Comparison of ENCODE assay signal across 9 cellular contexts in the genomic region with DNA sequence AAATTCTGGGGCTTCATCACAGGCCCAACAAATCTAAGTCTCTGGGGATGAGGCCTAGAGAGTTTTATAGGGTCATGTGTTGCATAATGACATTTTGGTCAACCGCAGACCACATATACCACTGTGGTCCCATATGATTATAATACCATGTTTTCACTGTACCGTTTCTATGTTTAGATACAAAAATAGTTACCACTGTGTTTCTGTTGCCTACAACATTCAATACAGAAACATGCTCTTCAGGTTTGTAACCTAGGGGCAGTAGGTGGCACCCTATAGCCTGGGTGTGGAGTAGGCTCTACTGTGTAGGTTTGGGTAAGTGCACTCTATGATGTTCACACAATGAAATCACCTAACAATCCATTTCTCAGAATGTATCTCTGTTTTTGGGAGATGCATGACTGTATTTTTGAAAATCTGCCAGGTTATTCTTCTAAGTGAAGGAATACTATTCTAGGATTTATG.
DNase-seq lines count a peak whose midpoint lies in the region; ATAC-seq and TF ChIP-seq lines count a peak whose summit lies in the region.
"Had no signal": no experiment of that assay in that cellular context is flagged by ENCODE, and none has a peak within 500 bp of the region (broad histone marks: within the 10 kb centered on the region; RNA-seq: fewer than 3 reads in every experiment).

No MANE protein-coding gene starts in this region.

- H3K27me3 ChIP-seq in DND-41 (ENCODE audit: insufficient read depth, low read length, poor library complexity) (no peaks in the 10 kb centered on the region), SJCRH30 (no peaks in the 10 kb centered on the region), upper lobe of left lung (no peaks in the 10 kb centered on the region)

- no peaks in the 10 kb centered on the region for H4K20me1 ChIP-seq in DND-41 (ENCODE audit: insufficient read depth, low read length)

- H3K9me3 Mint-ChIP-seq in endothelial cell (ENCODE audit: unreplicated experiment) = no peaks in the 10 kb centered on the region

- TF ChIP-seq CTCF in DND-41 (IDR thresholded peaks at IDR 0.05; ENCODE audit: borderline replicate concordance, extremely low read depth, low read length, poor library complexity, severe bottlenecking) (peak; percentile 19), endothelial cell (IDR thresholded peaks at IDR 0.05; ENCODE audit: unreplicated experiment) (no peak), upper lobe of left lung (IDR thresholded peaks at IDR 0.05) (peak in 1 of 6 experiments; percentile 6)

- H3K4me1 Mint-ChIP-seq in endothelial cell (ENCODE audit: unreplicated experiment) = peaks cover 11% of the 10 kb centered on the region

- H3K9me3 ChIP-seq in DND-41 (ENCODE audit: insufficient read depth, low read length, severe bottlenecking) (no peaks in the 10 kb centered on the region), SJCRH30 (replicated peaks) (no peaks in the 10 kb centered on the region), upper lobe of left lung (no peaks in the 10 kb centered on the region)

- H3K36me3 ChIP-seq in DND-41 (ENCODE audit: insufficient read depth, low read length) (no peaks in the 10 kb centered on the region), SJCRH30 (no peaks in the 10 kb centered on the region), upper lobe of left lung (no peaks in the 10 kb centered on the region)

- H2AFZ ChIP-seq in DND-41 (ENCODE audit: low read depth, low read length) = no peak overlapping the region

- ATAC-seq in DND-41 (ENCODE audit: insufficient read depth, low read depth) (peak; percentile 49), HG02973 (IDR thresholded peaks at IDR 0.05; ENCODE audit: unreplicated experiment) (peak; percentile 82), left lobe of liver (peak; percentile 34), upper lobe of left lung (ENCODE audit: low FRiP score in 2 of 2) (no peak), HG03432 (IDR thresholded peaks at IDR 0.05; ENCODE audit: unreplicated experiment) (no peak)

- H3K27ac Mint-ChIP-seq in endothelial cell (ENCODE audit: unreplicated experiment) = no peak overlapping the region

- DNase-seq in DND-41 (peak; percentile 6), SJCRH30 (peak; percentile 4 to 26), left lobe of liver (ENCODE audit: low spot score) (no peak), endothelial cell (ENCODE audit: low spot score) (no peak), upper lobe of left lung (no peak), NCI-H187 (lab: John Stamatoyannopoulos, UW) (no peak)
- DNase-seq: activated T-cell treated with anti-CD3 and anti-CD28 coated beads, Interleukin-2, amount 50 U/mL, for 48 hours had no signal

- TF ChIP-seq EP300 in upper lobe of left lung (IDR thresholded peaks at IDR 0.05) = no peak

- H3K36me3 Mint-ChIP-seq in endothelial cell (ENCODE audit: low read depth, unreplicated experiment) = no peaks in the 10 kb centered on the region

- no peak for TF ChIP-seq POLR2A in upper lobe of left lung (IDR thresholded peaks at IDR 0.05)

- no peak overlapping the region for H3K27ac ChIP-seq in DND-41 (ENCODE audit: low read length)
- no peak overlapping the region for H3K27ac ChIP-seq in SJCRH30
- H3K27ac ChIP-seq in upper lobe of left lung = no peak overlapping the region

- H3K79me2 ChIP-seq in DND-41 (ENCODE audit: insufficient read depth, low read length) = no peaks in the 10 kb centered on the region

- 51 to 63% methylated on average over 2 of the region's 2 CpGs for whole genome bisulfite sequencing in upper lobe of left lung, 2 donors

- no peak overlapping the region for H3K4me3 ChIP-seq in DND-41 (ENCODE audit: low read depth in 1 of 2, low read length in 2 of 2)
- no peak overlapping the region for H3K4me3 ChIP-seq in SJCRH30
- H3K4me3 ChIP-seq in upper lobe of left lung = no peak overlapping the region

- H3K4me1 ChIP-seq in DND-41 (ENCODE audit: insufficient read depth, low read length) (no peaks in the 10 kb centered on the region), SJCRH30 (no peaks in the 10 kb centered on the region), upper lobe of left lung (peaks cover 0 to 39% (median 9%) of the 10 kb centered on the region in 4 donors)

- no peak overlapping the region for H3K4me2 ChIP-seq in DND-41 (ENCODE audit: insufficient read depth, low read length)

- no peak overlapping the region for H3K9ac ChIP-seq in DND-41 (ENCODE audit: low read depth, low read length)

- H3K4me3 Mint-ChIP-seq in endothelial cell (ENCODE audit: unreplicated experiment) = no peak overlapping the region

- no peaks in the 10 kb centered on the region for H3K27me3 Mint-ChIP-seq in endothelial cell (ENCODE audit: unreplicated experiment)

Comparison
In these comparisons a context has a peak if more than half of its experiments do, and no peak if none do; other contexts are left out.
1. ATAC-seq: peak in DND-41 (single experiment), HG02973 (single experiment) and left lobe of liver (single experiment); none in upper lobe of left lung (0 of 2) and HG03432 (single experiment).
2. DNase-seq: peak in DND-41 (single experiment) and SJCRH30 (2 of 2); none in left lobe of liver (single experiment), endothelial cell (single experiment), upper lobe of left lung (0 of 2) and NCI-H187 (0 of 2).